18 cellular contexts compared by ENCODE assay signal in the genomic region with DNA sequence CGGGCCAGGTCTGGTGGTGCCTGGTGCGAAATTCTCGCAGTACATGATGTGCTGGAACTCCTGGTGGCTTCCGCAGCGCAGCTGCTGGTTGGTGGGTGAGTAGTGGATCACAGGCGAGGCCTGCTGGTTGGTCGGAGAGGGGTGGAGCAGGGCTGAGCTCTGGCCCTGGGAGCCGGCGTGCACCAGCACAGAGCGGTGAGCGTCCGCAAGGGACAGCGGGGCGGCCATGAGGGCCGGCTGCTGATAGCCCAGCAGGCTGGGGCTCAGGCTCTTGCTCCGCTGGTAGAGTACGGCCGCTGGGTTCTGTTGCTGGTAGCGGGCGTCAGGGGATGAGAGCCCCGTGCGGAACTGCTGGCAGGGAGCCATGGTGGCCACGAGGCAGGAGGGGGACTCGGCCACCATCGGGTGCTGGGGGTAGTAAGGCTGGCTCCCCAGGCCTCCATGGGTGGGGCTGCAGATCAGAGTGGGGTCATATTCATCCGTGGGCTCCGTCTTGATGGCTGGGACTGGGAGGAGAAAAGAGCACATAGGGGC.
DNase-seq lines count a peak whose midpoint lies in the region; ATAC-seq and TF ChIP-seq lines count a peak whose summit lies in the region.
"Had no signal": no experiment of that assay in that cellular context is flagged by ENCODE, and none has a peak within 500 bp of the region (broad histone marks: within the 10 kb centered on the region; RNA-seq: fewer than 3 reads in every experiment).

No MANE protein-coding gene starts in this region.

- H3K36me3 ChIP-seq in neuronal stem cell (replicated peaks in 1 of 2; ENCODE audit: control insufficient read depth in 2 of 2, insufficient read depth in 2 of 2, low read length in 2 of 2) (no peaks in the 10 kb centered on the region), breast epithelium (no peaks in the 10 kb centered on the region)

- CTCF ChIA-PET in activated CD4-positive, alpha-beta memory T cell treated with anti-CD3 and anti-CD28 coated beads, Interleukin-2, amount 10 ng/mL, durations not matched to agents 7 days and 5 days (lab: Charles Lee), result no interaction called here
- CTCF ChIA-PET in activated CD4-positive, alpha-beta memory T cell treated with anti-CD3 and anti-CD28 coated beads for 36 hours (lab: Charles Lee), result no interaction called here
- CTCF ChIA-PET in T-cell (lab: Charles Lee), result interaction anchor here in 1 of 2 donors (0.5 kb wide), 1 partner anchor 9 kb away, joined by 3 read pairs; no protein-coding TSS in a partner anchor

- H4K8ac ChIP-seq in neuronal stem cell (ENCODE audit: low read depth, low read length), result no peak overlapping the region

- H3K27ac Mint-ChIP-seq in activated CD4-positive, alpha-beta memory T cell treated with anti-CD3 and anti-CD28 coated beads, Interleukin-2, amount 10 ng/mL, durations not matched to agents 7 days and 5 days, result peak overlapping the region; percentile 17
- no peak overlapping the region for H3K27ac Mint-ChIP-seq in activated CD4-positive, alpha-beta memory T cell treated with anti-CD3 and anti-CD28 coated beads for 36 hours
- H3K27ac Mint-ChIP-seq in T-cell, result peak overlapping the region; percentile 39 to 43
- H3K27ac Mint-ChIP-seq in central memory CD8-positive, alpha-beta T cell (ENCODE audit: low read depth), result peak overlapping the region; percentile 6

- no peak overlapping the region for H3K9ac ChIP-seq in neuronal stem cell (ENCODE audit: low read depth, low read length, poor library complexity)

- H4K91ac ChIP-seq in neuronal stem cell (ENCODE audit: low read depth, low read length, poor library complexity), result no peak overlapping the region

- no peaks in the 10 kb centered on the region for H3K27me3 Mint-ChIP-seq in activated CD4-positive, alpha-beta memory T cell treated with anti-CD3 and anti-CD28 coated beads, Interleukin-2, amount 10 ng/mL, durations not matched to agents 7 days and 5 days
- H3K27me3 Mint-ChIP-seq in activated CD4-positive, alpha-beta memory T cell treated with anti-CD3 and anti-CD28 coated beads for 36 hours, result no peaks in the 10 kb centered on the region
- no peaks in the 10 kb centered on the region for H3K27me3 Mint-ChIP-seq in T-cell
- H3K27me3 Mint-ChIP-seq in central memory CD8-positive, alpha-beta T cell, result no peaks in the 10 kb centered on the region

- H3K4me1 ChIP-seq in neuronal stem cell (ENCODE audit: control insufficient read depth in 2 of 2, insufficient read depth in 1 of 2, low read depth in 1 of 2, low read length in 2 of 2) (peaks cover 2 to 5% of the 10 kb centered on the region in 2 donors), breast epithelium (no peaks in the 10 kb centered on the region)

- intact Hi-C loops in activated CD4-positive, alpha-beta memory T cell treated with anti-CD3 and anti-CD28 coated beads for 36 hours (cut with micrococcal nuclease), result no loop called here
- intact Hi-C loops in breast epithelium (cut with DNase I; ENCODE audit: low total_unique reads), result no loop called here

- POLR2A ChIA-PET in activated CD4-positive, alpha-beta memory T cell treated with anti-CD3 and anti-CD28 coated beads, Interleukin-2, amount 10 ng/mL, durations not matched to agents 7 days and 5 days (lab: Charles Lee), result interaction anchor here (1.0 to 1.6 kb wide), 3 partner anchors 9 to 28 kb away, joined by 3 to 7 read pairs (median 6); no protein-coding TSS in a partner anchor
- POLR2A ChIA-PET in activated CD4-positive, alpha-beta memory T cell treated with anti-CD3 and anti-CD28 coated beads for 36 hours (lab: Charles Lee), result interaction anchor here (1.6 kb wide), 1 partner anchor 25 kb away, joined by 4 read pairs; no protein-coding TSS in a partner anchor
- POLR2A ChIA-PET in T-cell (lab: Charles Lee), result no interaction called here

- no peak overlapping the region for H3K4me2 ChIP-seq in neuronal stem cell (ENCODE audit: insufficient read depth, low read length, poor library complexity, severe bottlenecking)

- peaks cover 67% of the 10 kb centered on the region for H3K4me1 Mint-ChIP-seq in activated CD4-positive, alpha-beta memory T cell treated with anti-CD3 and anti-CD28 coated beads, Interleukin-2, amount 10 ng/mL, durations not matched to agents 7 days and 5 days
- H3K4me1 Mint-ChIP-seq in activated CD4-positive, alpha-beta memory T cell treated with anti-CD3 and anti-CD28 coated beads for 36 hours (ENCODE audit: low read depth), result peaks cover 72% of the 10 kb centered on the region
- peaks cover 37 to 53% (median 37%) of the 10 kb centered on the region in 3 donors for H3K4me1 Mint-ChIP-seq in T-cell
- peaks cover 53% of the 10 kb centered on the region for H3K4me1 Mint-ChIP-seq in central memory CD8-positive, alpha-beta T cell

- H2BK15ac ChIP-seq in neuronal stem cell (ENCODE audit: low read length), result no peak overlapping the region

- H3K18ac ChIP-seq in neuronal stem cell (ENCODE audit: low read length), result peak overlapping the region; percentile 19

- ATAC-seq in T-cell (replicated peaks in 1 of 4) (no peak), GM21723 (IDR thresholded peaks at IDR 0.05; ENCODE audit: unreplicated experiment) (no peak)
- no peak for ATAC-seq in central memory CD8-positive, alpha-beta T cell (replicated peaks; ENCODE audit: extremely low read depth, poor library complexity, severe bottlenecking)

- no peak overlapping the region for H2AK5ac ChIP-seq in neuronal stem cell (ENCODE audit: low read depth, low read length)

- H3K4me3 ChIP-seq in neuronal stem cell (ENCODE audit: low read length in 2 of 2) (no peak overlapping the region), breast epithelium (no peak overlapping the region)

- H2BK5ac ChIP-seq in neuronal stem cell (ENCODE audit: low read length), result no peak overlapping the region

- DNase-seq in activated CD4-positive, alpha-beta memory T cell treated with anti-CD3 and anti-CD28 coated beads, Interleukin-2, amount 10 ng/mL, durations not matched to agents 7 days and 5 days, result no peak
- no peak for DNase-seq in activated CD4-positive, alpha-beta memory T cell treated with anti-CD3 and anti-CD28 coated beads for 36 hours
- no peak for DNase-seq in T-cell
- DNase-seq in central memory CD8-positive, alpha-beta T cell (ENCODE audit: low spot score in 2 of 2), result no peak
- no peak for DNase-seq in neuronal stem cell (ENCODE audit: low spot score)
- DNase-seq in NOMO-1 (lab: John Stamatoyannopoulos, UW; ENCODE audit: unreplicated experiment in 2 of 2), result no peak
- no peak for DNase-seq in breast epithelium (ENCODE audit: low spot score in 2 of 2)
- DNase-seq: 8988T; DMS 273 treated with DMSO at 0.1 percent for 48 hours; GDM1; KG1; NCI-H1436 treated with DMSO at 0.1 percent for 48 hours; NCI-H2029 treated with DMSO at 0.1 percent for 48 hours; NCI-H2171 treated with DMSO at 0.1 percent for 48 hours; NCI-H446 treated with DMSO at 0.1 percent for 48 hours; NK-92 treated with Interleukin-12 subunit alpha and Interleukin-12 subunit beta, amount 100 ng/mL, for 24 hours; RPMI8226 had no signal

- no peak overlapping the region for H2AFZ ChIP-seq in neuronal stem cell (ENCODE audit: low read length)

- no peaks in the 10 kb centered on the region for H3K9me3 ChIP-seq in neuronal stem cell (replicated peaks in 1 of 2; ENCODE audit: control insufficient read depth in 2 of 2, insufficient read depth in 1 of 2, low read depth in 1 of 2, low read length in 2 of 2)
- no peaks in the 10 kb centered on the region for H3K9me3 ChIP-seq in breast epithelium

- H3K14ac ChIP-seq in neuronal stem cell (ENCODE audit: low read length), result no peak overlapping the region

- WGBS in neuronal stem cell (ENCODE audit: extremely low coverage in 2 of 2, insufficient read length in 2 of 2, insufficient replicate concordance in 1 of 2), 2 donors, result no CpG with 5 or more reads among the region's 27 CpGs

- no peak overlapping the region for H3K23ac ChIP-seq in neuronal stem cell (ENCODE audit: low read depth, low read length, poor library complexity)

- H3K27ac ChIP-seq in neuronal stem cell (replicated peaks; ENCODE audit: low read length) (no peak overlapping the region), breast epithelium (no peak overlapping the region)

- H2BK12ac ChIP-seq in neuronal stem cell (ENCODE audit: low read length), result no peak overlapping the region

- no peaks in the 10 kb centered on the region for H3K79me1 ChIP-seq in neuronal stem cell (ENCODE audit: low read depth, low read length)

- H3K9me3 Mint-ChIP-seq in activated CD4-positive, alpha-beta memory T cell treated with anti-CD3 and anti-CD28 coated beads, Interleukin-2, amount 10 ng/mL, durations not matched to agents 7 days and 5 days, result no peaks in the 10 kb centered on the region
- H3K9me3 Mint-ChIP-seq in activated CD4-positive, alpha-beta memory T cell treated with anti-CD3 and anti-CD28 coated beads for 36 hours, result no peaks in the 10 kb centered on the region
- no peaks in the 10 kb centered on the region for H3K9me3 Mint-ChIP-seq in T-cell
- H3K9me3 Mint-ChIP-seq in central memory CD8-positive, alpha-beta T cell, result no peaks in the 10 kb centered on the region

- no peak for TF ChIP-seq CTCF in breast epithelium (IDR thresholded peaks at IDR 0.05)

- TF ChIP-seq POLR2A in breast epithelium (IDR thresholded peaks at IDR 0.05), result no peak

- H2BK120ac ChIP-seq in neuronal stem cell (ENCODE audit: low read depth, low read length), result no peak overlapping the region

- no peaks in the 10 kb centered on the region for H3K27me3 ChIP-seq in neuronal stem cell (ENCODE audit: control insufficient read depth in 3 of 3, insufficient read depth in 3 of 3, low read depth in 1 of 3, low read length in 3 of 3)
- H3K27me3 ChIP-seq in breast epithelium, result no peaks in the 10 kb centered on the region

- H3K4ac ChIP-seq in neuronal stem cell (ENCODE audit: low read length), result no peak overlapping the region

- H3K4me3 Mint-ChIP-seq in activated CD4-positive, alpha-beta memory T cell treated with anti-CD3 and anti-CD28 coated beads, Interleukin-2, amount 10 ng/mL, durations not matched to agents 7 days and 5 days, result no peak overlapping the region
- no peak overlapping the region for H3K4me3 Mint-ChIP-seq in activated CD4-positive, alpha-beta memory T cell treated with anti-CD3 and anti-CD28 coated beads for 36 hours
- peak overlapping the region in 1 of 3 donors; percentile 13 for H3K4me3 Mint-ChIP-seq in T-cell
- H3K4me3 Mint-ChIP-seq in central memory CD8-positive, alpha-beta T cell, result peak overlapping the region; percentile 31

- peaks cover 81% of the 10 kb centered on the region for H3K36me3 Mint-ChIP-seq in activated CD4-positive, alpha-beta memory T cell treated with anti-CD3 and anti-CD28 coated beads, Interleukin-2, amount 10 ng/mL, durations not matched to agents 7 days and 5 days (ENCODE audit: low read depth)
- peaks cover 68% of the 10 kb centered on the region for H3K36me3 Mint-ChIP-seq in activated CD4-positive, alpha-beta memory T cell treated with anti-CD3 and anti-CD28 coated beads for 36 hours
- peaks cover 58% of the 10 kb centered on the region for H3K36me3 Mint-ChIP-seq in T-cell
- peaks cover 62% of the 10 kb centered on the region for H3K36me3 Mint-ChIP-seq in central memory CD8-positive, alpha-beta T cell (ENCODE audit: insufficient read depth)

Comparison
In these comparisons a context has a peak if more than half of its experiments do, and no peak if none do; other contexts are left out.
1. POLR2A ChIA-PET loops: an anchor here in activated CD4-positive, alpha-beta memory T cell treated with anti-CD3 and anti-CD28 coated beads, Interleukin-2, amount 10 ng/mL, durations not matched to agents 7 days and 5 days (1.0 to 1.6 kb wide) and activated CD4-positive, alpha-beta memory T cell treated with anti-CD3 and anti-CD28 coated beads for 36 hours (1.6 kb wide); none called in T-cell.